17 cellular contexts compared by ENCODE assay signal in the genomic region with DNA sequence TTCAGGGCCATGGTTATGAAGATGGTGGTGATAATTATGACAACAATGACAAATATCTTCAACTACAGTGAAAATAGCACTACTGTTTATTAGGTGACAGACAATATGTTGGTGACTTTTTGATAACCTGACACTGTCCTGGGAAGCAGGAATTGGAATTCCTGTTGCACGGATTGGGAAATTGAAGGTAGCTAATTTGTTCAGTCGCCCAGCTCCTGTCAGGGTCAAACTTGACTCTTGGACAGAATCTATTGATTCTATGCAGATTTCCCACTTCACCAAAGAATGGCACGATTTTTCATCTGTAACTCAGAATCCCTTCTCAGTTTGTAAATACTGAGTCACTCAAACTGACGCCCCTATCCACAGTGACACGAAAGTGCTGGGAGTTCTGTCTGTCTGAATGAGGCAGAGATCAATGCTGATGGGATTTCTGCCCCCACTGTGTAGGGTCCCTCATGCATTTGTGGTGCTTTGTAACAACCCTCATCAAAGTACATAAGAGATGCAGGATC.
A peak's percentile ranks its signal among the peaks of the same experiment; 100 is the strongest.
DNase-seq lines count a peak whose midpoint lies in the region; ATAC-seq and TF ChIP-seq lines count a peak whose summit lies in the region.
"Had no signal": no experiment of that assay in that cellular context is flagged by ENCODE, and none has a peak within 500 bp of the region (broad histone marks: within the 10 kb centered on the region; RNA-seq: fewer than 3 reads in every experiment).

No MANE protein-coding gene starts in this region.

- peak; percentile 47 for DNase-seq in activated CD4-positive, alpha-beta T cell treated with anti-CD3 and anti-CD28 coated beads, Interleukin-2, amount 10 ng/mL, durations not matched to agents 24 days and 14 days
- no peak for DNase-seq in activated CD4-positive, alpha-beta T cell treated with anti-CD3 and anti-CD28 coated beads for 36 hours
- DNase-seq in PC-3 (no peak), mesenchymal stem cell (no peak), Kasumi-1 (lab: John Stamatoyannopoulos, UW) (no peak)
- DNase-seq: 8988T; CD4-positive, alpha-beta T cell; CD8-positive, alpha-beta memory T cell; DMS 273 treated with DMSO at 0.1 percent for 48 hours; EL; GDM1; HFFc6 had no signal

- no peaks in the 10 kb centered on the region for H3K9me2 ChIP-seq in PC-3 (replicated peaks; ENCODE audit: low read length)

- H3K9me3 Mint-ChIP-seq in activated CD4-positive, alpha-beta T cell treated with anti-CD3 and anti-CD28 coated beads, Interleukin-2, amount 10 ng/mL, durations not matched to agents 24 days and 14 days = peaks cover 7% of the 10 kb centered on the region
- no peaks in the 10 kb centered on the region for H3K9me3 Mint-ChIP-seq in activated CD4-positive, alpha-beta T cell treated with anti-CD3 and anti-CD28 coated beads for 36 hours (ENCODE audit: low read depth)
- H3K9me3 Mint-ChIP-seq: CD14-positive monocyte; CD4-positive, alpha-beta T cell; CD8-positive, alpha-beta memory T cell; HFFc6 had no signal

- no peak overlapping the region for H2BK15ac ChIP-seq in mesenchymal stem cell (ENCODE audit: low read depth, poor library complexity, severe bottlenecking)

- CTCF ChIA-PET in activated CD4-positive, alpha-beta T cell treated with anti-CD3 and anti-CD28 coated beads for 36 hours (lab: Charles Lee) = interaction anchor here (0.5 kb wide), 1 partner anchor 779 kb away, joined by 3 read pairs; no protein-coding TSS in a partner anchor
- CTCF ChIA-PET in PC-3 (lab: Charles Lee) = no interaction called here

- no peak overlapping the region for H2AFZ ChIP-seq in PC-3 (ENCODE audit: low read length)
- no peak overlapping the region for H2AFZ ChIP-seq in mesenchymal stem cell (ENCODE audit: low read depth, low read length)
- H2AFZ ChIP-seq: GM23338 had no signal

- no peaks in the 10 kb centered on the region for H3F3A ChIP-seq in PC-3 (ENCODE audit: low read length, unreplicated experiment)

- H3K14ac ChIP-seq in mesenchymal stem cell (ENCODE audit: low read length in 2 of 2) = no peak overlapping the region

- no peaks in the 10 kb centered on the region for H3K36me3 Mint-ChIP-seq in activated CD4-positive, alpha-beta T cell treated with anti-CD3 and anti-CD28 coated beads, Interleukin-2, amount 10 ng/mL, durations not matched to agents 24 days and 14 days (ENCODE audit: low read depth)
- H3K36me3 Mint-ChIP-seq in activated CD4-positive, alpha-beta T cell treated with anti-CD3 and anti-CD28 coated beads for 36 hours (ENCODE audit: low read depth) = no peaks in the 10 kb centered on the region
- H3K36me3 Mint-ChIP-seq: CD14-positive monocyte had no signal

- ATAC-seq in activated CD4-positive, alpha-beta T cell treated with anti-CD3 and anti-CD28 coated beads for 36 hours = no peak
- ATAC-seq in PC-3 = peak; percentile 48; the same call in 1 of the 2 replicates
- ATAC-seq in HG02981 (IDR thresholded peaks at IDR 0.05; ENCODE audit: unreplicated experiment) = no peak
- ATAC-seq: GM12878, GM23338 had no signal

- H3K27me3 ChIP-seq in PC-3 (ENCODE audit: low read length) (no peaks in the 10 kb centered on the region), mesenchymal stem cell (ENCODE audit: control insufficient read depth in 1 of 2, insufficient read depth in 1 of 2, low read length in 2 of 2) (peaks cover 0 to 10% of the 10 kb centered on the region in 2 experiments)

- no peak overlapping the region for H3K4ac ChIP-seq in mesenchymal stem cell (ENCODE audit: low read depth in 1 of 2, low read length in 2 of 2)

- no peak for TF ChIP-seq CTCF in PC-3 (conservative IDR thresholded peaks at IDR 0.05; ENCODE audit: low read depth, low read length)

- no peaks in the 10 kb centered on the region for H4K20me1 ChIP-seq in PC-3 (ENCODE audit: low read length)

- peak overlapping the region; percentile 24 for H2BK5ac ChIP-seq in mesenchymal stem cell (ENCODE audit: low read depth, low read length, poor library complexity, severe bottlenecking)

- intact Hi-C loops in activated CD4-positive, alpha-beta T cell treated with anti-CD3 and anti-CD28 coated beads, Interleukin-2, amount 10 ng/mL, durations not matched to agents 24 days and 14 days (cut with micrococcal nuclease) = no loop called here
- intact Hi-C loops in activated CD4-positive, alpha-beta T cell treated with anti-CD3 and anti-CD28 coated beads for 36 hours (cut with DNase I, micrococcal nuclease) = no loop called here
- intact Hi-C loops in PC-3 (cut with micrococcal nuclease) = no loop called here

- BruUV-seq in PC-3 (replicated peaks; lab: Mats Ljungman, UMichigan) = no TSS peak

- POLR2A ChIA-PET in activated CD4-positive, alpha-beta T cell treated with anti-CD3 and anti-CD28 coated beads for 36 hours (lab: Charles Lee) = no interaction called here
- POLR2A ChIA-PET in PC-3 (lab: Charles Lee; ENCODE audit: unreplicated experiment) = no interaction called here

- no peaks in the 10 kb centered on the region for H3K79me2 ChIP-seq in PC-3 (ENCODE audit: low read length)

- WGBS in mesenchymal stem cell = 88% methylated on average over 5 of the region's 5 CpGs

- H3K18ac ChIP-seq in mesenchymal stem cell (ENCODE audit: low read depth in 1 of 2, low read length in 2 of 2) = no peak overlapping the region

- H4K91ac ChIP-seq in mesenchymal stem cell (ENCODE audit: low read length) = no peak overlapping the region

- H4K8ac ChIP-seq in mesenchymal stem cell (ENCODE audit: low read length) = no peak overlapping the region

- no peak overlapping the region for H3K23ac ChIP-seq in mesenchymal stem cell (ENCODE audit: low read length in 2 of 2)

- H3K79me1 ChIP-seq in mesenchymal stem cell (replicated peaks; ENCODE audit: low read length, poor library complexity, severe bottlenecking) = no peaks in the 10 kb centered on the region

- no peak overlapping the region for H2BK120ac ChIP-seq in mesenchymal stem cell (ENCODE audit: low read depth, low read length)

- H3K4me1 Mint-ChIP-seq in activated CD4-positive, alpha-beta T cell treated with anti-CD3 and anti-CD28 coated beads, Interleukin-2, amount 10 ng/mL, durations not matched to agents 24 days and 14 days = peaks cover 27% of the 10 kb centered on the region
- H3K4me1 Mint-ChIP-seq in activated CD4-positive, alpha-beta T cell treated with anti-CD3 and anti-CD28 coated beads for 36 hours = peaks cover 18% of the 10 kb centered on the region

- no peaks in the 10 kb centered on the region for H3K9me3 ChIP-seq in PC-3 (ENCODE audit: low read length)
- no peaks in the 10 kb centered on the region for H3K9me3 ChIP-seq in mesenchymal stem cell (ENCODE audit: control insufficient read depth, low read length)
- H3K9me3 ChIP-seq: HAP-1 had no signal

- no peak overlapping the region for H3K27ac Mint-ChIP-seq in activated CD4-positive, alpha-beta T cell treated with anti-CD3 and anti-CD28 coated beads, Interleukin-2, amount 10 ng/mL, durations not matched to agents 24 days and 14 days
- no peak overlapping the region for H3K27ac Mint-ChIP-seq in activated CD4-positive, alpha-beta T cell treated with anti-CD3 and anti-CD28 coated beads for 36 hours
- H3K27ac Mint-ChIP-seq: CD14-positive monocyte; CD4-positive, alpha-beta T cell; CD8-positive, alpha-beta memory T cell; GM23338; HFFc6 had no signal

- H3K4me3 ChIP-seq in PC-3 (ENCODE audit: low read length) (no peak overlapping the region), mesenchymal stem cell (ENCODE audit: insufficient read depth in 1 of 2, low read depth in 1 of 2, low read length in 2 of 2) (no peak overlapping the region)
- H3K4me3 ChIP-seq: GM12878, GM23338, HAP-1 had no signal

- H3K27me3 Mint-ChIP-seq in activated CD4-positive, alpha-beta T cell treated with anti-CD3 and anti-CD28 coated beads, Interleukin-2, amount 10 ng/mL, durations not matched to agents 24 days and 14 days = no peaks in the 10 kb centered on the region
- H3K27me3 Mint-ChIP-seq in activated CD4-positive, alpha-beta T cell treated with anti-CD3 and anti-CD28 coated beads for 36 hours = peaks cover 8% of the 10 kb centered on the region
- H3K27me3 Mint-ChIP-seq: CD4-positive, alpha-beta T cell had no signal

- H3K27ac ChIP-seq in PC-3 (ENCODE audit: low read length) (no peak overlapping the region), mesenchymal stem cell (ENCODE audit: low read length, poor library complexity, severe bottlenecking) (no peak overlapping the region)

- no peak overlapping the region for H3K4me3 Mint-ChIP-seq in activated CD4-positive, alpha-beta T cell treated with anti-CD3 and anti-CD28 coated beads, Interleukin-2, amount 10 ng/mL, durations not matched to agents 24 days and 14 days
- no peak overlapping the region for H3K4me3 Mint-ChIP-seq in activated CD4-positive, alpha-beta T cell treated with anti-CD3 and anti-CD28 coated beads for 36 hours
- H3K4me3 Mint-ChIP-seq: CD14-positive monocyte; CD4-positive, alpha-beta T cell; CD8-positive, alpha-beta memory T cell; GM23338; HFFc6 had no signal

- H3K4me2 ChIP-seq in PC-3 (ENCODE audit: low read length) (no peak overlapping the region), mesenchymal stem cell (ENCODE audit: low read length, poor library complexity, severe bottlenecking) (no peak overlapping the region)
- H3K4me2 ChIP-seq: GM23338 had no signal

- H2AK5ac ChIP-seq in mesenchymal stem cell (ENCODE audit: low read length, severe bottlenecking) = no peak overlapping the region

- H3K4me1 ChIP-seq in PC-3 (ENCODE audit: insufficient read depth, low read length) = no peaks in the 10 kb centered on the region
- no peaks in the 10 kb centered on the region for H3K4me1 ChIP-seq in mesenchymal stem cell (ENCODE audit: control insufficient read depth, insufficient read depth, low read depth, low read length)
- H3K4me1 ChIP-seq: HAP-1 had no signal

- no peak overlapping the region for H3K9ac ChIP-seq in PC-3 (ENCODE audit: low read length)
- no peak overlapping the region for H3K9ac ChIP-seq in mesenchymal stem cell (ENCODE audit: low read length)

- no peaks in the 10 kb centered on the region for H3K36me3 ChIP-seq in PC-3 (ENCODE audit: low read depth, low read length)
- no peaks in the 10 kb centered on the region for H3K36me3 ChIP-seq in mesenchymal stem cell (ENCODE audit: control insufficient read depth in 1 of 2, insufficient read depth in 2 of 2, low read depth in 1 of 2, low read length in 2 of 2)
- H3K36me3 ChIP-seq: HAP-1 had no signal

- H2BK12ac ChIP-seq in mesenchymal stem cell (ENCODE audit: low read length in 2 of 2) = no peak overlapping the region
